ENCODE assay signal across 1 cellular context in the genomic region with DNA sequence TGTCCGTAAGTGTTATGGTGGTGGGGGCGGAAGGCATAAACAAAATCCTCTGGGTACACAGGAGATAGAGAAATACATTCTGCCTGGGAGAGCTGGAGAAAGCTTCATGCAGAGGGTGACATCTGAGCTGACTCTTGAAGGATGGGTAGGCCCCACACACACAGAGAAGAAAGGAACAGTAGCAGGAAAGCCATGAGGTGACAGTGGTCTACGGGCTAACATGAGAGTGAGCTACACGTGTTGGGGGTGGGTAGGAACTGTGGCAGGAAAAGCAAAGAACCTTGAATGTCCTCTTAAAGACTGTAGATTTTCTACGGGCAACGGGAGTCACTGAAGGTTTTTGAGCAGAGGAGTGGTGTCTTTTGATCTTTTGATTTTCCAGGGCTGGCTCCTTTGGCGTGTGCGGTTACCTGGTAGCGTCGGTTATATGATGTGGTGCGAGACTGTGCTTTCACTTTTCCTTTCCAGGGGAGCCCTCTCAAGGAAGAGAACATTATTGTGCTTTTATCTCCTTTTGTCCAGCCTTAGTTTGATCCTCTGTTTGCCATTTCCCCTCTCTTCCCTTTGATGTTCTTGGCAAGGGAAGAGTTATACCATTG.
TF ChIP-seq lines count a peak whose summit lies in the region.

No MANE protein-coding gene starts in this region.

TF ChIP-seq in IMR-90, 13 proteins besides CTCF, POLR2A, EP300 and RAD21:
- TF ChIP-seq RFX5 (IDR thresholded peaks at IDR 0.05; ENCODE audit: low read depth, low read length), result no peak
- no peak for TF ChIP-seq NFE2L2 (IDR thresholded peaks at IDR 0.05; ENCODE audit: low read depth, low read length)
- TF ChIP-seq USF2 (IDR thresholded peaks at IDR 0.05; ENCODE audit: low read depth, low read length), result no peak
- TF ChIP-seq CHD1 (IDR thresholded peaks at IDR 0.05; ENCODE audit: low read depth, low read length), result no peak
- TF ChIP-seq RCOR1 (IDR thresholded peaks at IDR 0.05; ENCODE audit: insufficient replicate concordance, low read length), result no peak
- no peak for TF ChIP-seq CEBPB (IDR thresholded peaks at IDR 0.05; ENCODE audit: low read depth, low read length)
- TF ChIP-seq MAFK (IDR thresholded peaks at IDR 0.05; ENCODE audit: low read depth, low read length), result no peak
- no peak for TF ChIP-seq SMC3 (IDR thresholded peaks at IDR 0.05; ENCODE audit: low read depth, low read length)
- TF ChIP-seq, protein P1, sequence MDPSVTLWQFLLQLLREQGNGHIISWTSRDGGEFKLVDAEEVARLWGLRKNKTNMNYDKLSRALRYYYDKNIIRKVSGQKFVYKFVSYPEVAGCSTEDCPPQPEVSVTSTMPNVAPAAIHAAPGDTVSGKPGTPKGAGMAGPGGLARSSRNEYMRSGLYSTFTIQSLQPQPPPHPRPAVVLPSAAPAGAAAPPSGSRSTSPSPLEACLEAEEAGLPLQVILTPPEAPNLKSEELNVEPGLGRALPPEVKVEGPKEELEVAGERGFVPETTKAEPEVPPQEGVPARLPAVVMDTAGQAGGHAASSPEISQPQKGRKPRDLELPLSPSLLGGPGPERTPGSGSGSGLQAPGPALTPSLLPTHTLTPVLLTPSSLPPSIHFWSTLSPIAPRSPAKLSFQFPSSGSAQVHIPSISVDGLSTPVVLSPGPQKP (IDR thresholded peaks at IDR 0.05; ENCODE audit: borderline replicate concordance, low read depth, low read length), result no peak
- no peak for TF ChIP-seq BHLHE40 (IDR thresholded peaks at IDR 0.05; ENCODE audit: low read depth, low read length)
- no peak for TF ChIP-seq MXI1 (IDR thresholded peaks at IDR 0.05; ENCODE audit: borderline replicate concordance, low read depth, low read length)
- TF ChIP-seq MAZ (IDR thresholded peaks at IDR 0.05; ENCODE audit: borderline replicate concordance, low read depth, low read length), result no peak
- TF ChIP-seq FOS (IDR thresholded peaks at IDR 0.05; ENCODE audit: low read depth, low read length), result no peak
